Comparison of ENCODE assay signal across 14 cellular contexts in the genomic region with DNA sequence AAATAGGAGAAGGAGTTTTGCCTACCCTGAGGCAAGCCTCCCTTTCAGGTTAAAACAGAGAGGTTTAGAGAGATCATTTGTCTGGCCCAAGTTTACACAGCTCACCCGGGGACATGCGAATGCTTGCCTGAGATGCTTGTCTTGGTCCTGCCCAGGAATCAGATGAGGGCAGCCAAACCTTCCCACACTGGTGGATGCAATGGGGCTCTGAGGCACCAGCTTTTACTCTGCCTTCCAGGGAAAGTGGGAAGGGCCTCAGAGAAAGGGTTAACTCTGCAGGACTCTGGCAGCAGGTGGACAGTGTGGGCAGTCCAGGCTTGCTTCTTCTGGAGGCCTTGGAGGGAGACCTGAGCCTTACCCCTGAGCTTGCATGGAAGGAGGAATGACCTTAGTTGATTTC.
DNase-seq lines count a peak whose midpoint lies in the region; ATAC-seq and TF ChIP-seq lines count a peak whose summit lies in the region.
"Had no signal": no experiment of that assay in that cellular context is flagged by ENCODE, and none has a peak within 500 bp of the region (broad histone marks: within the 10 kb centered on the region; RNA-seq: fewer than 3 reads in every experiment).

No MANE protein-coding gene starts in this region.

- peaks cover 24% of the 10 kb centered on the region for H3K4me1 ChIP-seq in Panc1 (ENCODE audit: control insufficient read depth, insufficient read depth, low read length)
- H3K4me1 ChIP-seq in smooth muscle cell (ENCODE audit: low read depth): no peaks in the 10 kb centered on the region

- no peak overlapping the region for H3K4me2 ChIP-seq in smooth muscle cell

- WGBS in smooth muscle cell (ENCODE audit: low lambda C conversion rate): 100% methylated on average over 2 of the region's 2 CpGs

- peaks cover 3% of the 10 kb centered on the region for H3F3A ChIP-seq in smooth muscle cell (ENCODE audit: low read depth)

- in situ Hi-C loops in Panc1 (cut with HindIII; ENCODE audit: low pct_unique_long_range_greater_than_20kb, low sequenced_read_pairs): no loop called here

- H4K20me1 ChIP-seq in smooth muscle cell (ENCODE audit: low read depth): no peaks in the 10 kb centered on the region

- no TSS peak for BruUV-seq in Panc1 (replicated peaks; lab: Mats Ljungman, UMichigan)

- H3K9me3 ChIP-seq in Panc1 (ENCODE audit: control insufficient read depth, insufficient read depth, low read depth, low read length) (peaks cover 12% of the 10 kb centered on the region; the same call in 1 of the 2 replicates), smooth muscle cell (replicated peaks; ENCODE audit: low read depth) (no peaks in the 10 kb centered on the region)

- H2AFZ ChIP-seq in smooth muscle cell (ENCODE audit: low read depth): no peak overlapping the region

- peaks cover 7% of the 10 kb centered on the region for H3K27me3 Mint-ChIP-seq in activated T-cell treated with anti-CD3 and anti-CD28 coated beads, Interleukin-2, amount 50 U/mL, for 72 hours (ENCODE audit: low read depth)
- peaks cover under 1 to 16% (median 6%) of the 10 kb centered on the region in 3 donors for H3K27me3 Mint-ChIP-seq in immature natural killer cell (ENCODE audit: low read depth in 3 of 3)
- H3K27me3 Mint-ChIP-seq in stimulated activated memory B cell treated with anti-CD40 and anti-IgM and Interleukin-4, amounts not matched to agents 10 μg/mL and 1 μg/mL and 100 μg/mL, for 72 hours: no peaks in the 10 kb centered on the region

- TF ChIP-seq CTCF in Panc1 (IDR thresholded peaks at IDR 0.05) (no peak), smooth muscle cell (IDR thresholded peaks at IDR 0.05; ENCODE audit: borderline replicate concordance, insufficient read depth, poor library complexity, severe bottlenecking) (no peak)

- H3K27me3 ChIP-seq in Panc1 (ENCODE audit: control insufficient read depth, insufficient read depth, low read length) (no peaks in the 10 kb centered on the region), smooth muscle cell (ENCODE audit: low read depth) (no peaks in the 10 kb centered on the region)
- H3K27me3 ChIP-seq: stomach had no signal

- no peaks in the 10 kb centered on the region for H3K36me3 Mint-ChIP-seq in activated T-cell treated with anti-CD3 and anti-CD28 coated beads, Interleukin-2, amount 50 U/mL, for 72 hours (ENCODE audit: insufficient read depth in 2 of 2)
- no peaks in the 10 kb centered on the region for H3K36me3 Mint-ChIP-seq in immature natural killer cell
- H3K36me3 Mint-ChIP-seq in stimulated activated memory B cell treated with anti-CD40 and anti-IgM and Interleukin-4, amounts not matched to agents 10 μg/mL and 1 μg/mL and 100 μg/mL, for 72 hours: peaks cover 45% of the 10 kb centered on the region

- peak overlapping the region; percentile 93 to 94 for H3K4me3 Mint-ChIP-seq in activated T-cell treated with anti-CD3 and anti-CD28 coated beads, Interleukin-2, amount 50 U/mL, for 72 hours
- peak overlapping the region in 3 of 5 donors; percentile 91 to 94 (median 92) for H3K4me3 Mint-ChIP-seq in immature natural killer cell
- H3K4me3 Mint-ChIP-seq in stimulated activated memory B cell treated with anti-CD40 and anti-IgM and Interleukin-4, amounts not matched to agents 10 μg/mL and 1 μg/mL and 100 μg/mL, for 72 hours: peak overlapping the region; percentile 79

- ATAC-seq in activated T-cell treated with anti-CD3 and anti-CD28 coated beads, Interleukin-2, amount 50 U/mL, for 72 hours (replicated peaks in 1 of 2): no peak
- no peak for ATAC-seq in Panc1
- ATAC-seq in stimulated activated memory B cell treated with anti-CD40 and anti-IgM and Interleukin-4, amounts not matched to agents 10 μg/mL and 1 μg/mL and 100 μg/mL, for 72 hours: no peak

- no peak overlapping the region for H3K9ac ChIP-seq in smooth muscle cell (ENCODE audit: low read depth)

- H3K79me2 ChIP-seq in smooth muscle cell (ENCODE audit: low read depth): no peaks in the 10 kb centered on the region

- no peak overlapping the region for H3K27ac Mint-ChIP-seq in activated T-cell treated with anti-CD3 and anti-CD28 coated beads, Interleukin-2, amount 50 U/mL, for 72 hours
- no peak overlapping the region for H3K27ac Mint-ChIP-seq in immature natural killer cell
- H3K27ac Mint-ChIP-seq in stimulated activated memory B cell treated with anti-CD40 and anti-IgM and Interleukin-4, amounts not matched to agents 10 μg/mL and 1 μg/mL and 100 μg/mL, for 72 hours: no peak overlapping the region

- POLR2A ChIA-PET in Panc1 (lab: Charles Lee): no interaction called here

- no peak overlapping the region for H3K4me3 ChIP-seq in Panc1 (ENCODE audit: low read depth in 2 of 2, low read length in 2 of 2)
- H3K4me3 ChIP-seq in smooth muscle cell: no peak overlapping the region

- peaks cover 20% of the 10 kb centered on the region for H3K4me1 Mint-ChIP-seq in activated T-cell treated with anti-CD3 and anti-CD28 coated beads, Interleukin-2, amount 50 U/mL, for 72 hours (ENCODE audit: low read depth)
- peaks cover 17 to 24% of the 10 kb centered on the region in 2 donors for H3K4me1 Mint-ChIP-seq in immature natural killer cell
- H3K4me1 Mint-ChIP-seq in stimulated activated memory B cell treated with anti-CD40 and anti-IgM and Interleukin-4, amounts not matched to agents 10 μg/mL and 1 μg/mL and 100 μg/mL, for 72 hours: peaks cover 27% of the 10 kb centered on the region

- H3K36me3 ChIP-seq in Panc1 (ENCODE audit: control insufficient read depth, insufficient read depth, low read length) (0 out of 2 replicates have a peak, but pooled peaks cover 4% of the 10 kb centered on the region), smooth muscle cell (ENCODE audit: low read depth) (no peaks in the 10 kb centered on the region)

- DNase-seq in activated T-cell treated with anti-CD3 and anti-CD28 coated beads, Interleukin-2, amount 50 U/mL, for 72 hours: no peak
- DNase-seq in activated T-cell treated with anti-CD3 and anti-CD28 coated beads for 4 hours (no peak), Panc1 (ENCODE audit: low read depth, low spot score) (no peak), immature natural killer cell (no peak), substantia nigra (lab: John Stamatoyannopoulos, UW) (no peak), COLO668 (lab: John Stamatoyannopoulos, UW; ENCODE audit: unreplicated experiment) (no peak), smooth muscle cell (lab: John Stamatoyannopoulos, UW; ENCODE audit: unreplicated experiment) (no peak)
- DNase-seq: activated CD4-positive, alpha-beta T cell treated with anti-CD3 and anti-CD28 coated beads for 48 hours; activated T-cell treated with anti-CD3 and anti-CD28 coated beads, Interleukin-2, amount 50 U/mL, for 4 hours; central memory CD4-positive, alpha-beta T cell; KBM-7 had no signal

- no peaks in the 10 kb centered on the region for H3K9me3 Mint-ChIP-seq in activated T-cell treated with anti-CD3 and anti-CD28 coated beads, Interleukin-2, amount 50 U/mL, for 72 hours
- no peaks in the 10 kb centered on the region for H3K9me3 Mint-ChIP-seq in immature natural killer cell
- H3K9me3 Mint-ChIP-seq in stimulated activated memory B cell treated with anti-CD40 and anti-IgM and Interleukin-4, amounts not matched to agents 10 μg/mL and 1 μg/mL and 100 μg/mL, for 72 hours: peaks cover 4% of the 10 kb centered on the region

- CTCF ChIA-PET in Panc1 (lab: Charles Lee): interaction anchor here (3.1 kb wide), 1 partner anchor 90 kb away, joined by 48 read pairs; a partner anchor contains a TSS

- peak overlapping the region; percentile 96; the same call in 1 of the 2 replicates for H3K27ac ChIP-seq in Panc1 (ENCODE audit: low read length)
- H3K27ac ChIP-seq in substantia nigra (ENCODE audit: low read depth, low read length, poor library complexity, severe bottlenecking): no peak overlapping the region
- H3K27ac ChIP-seq in smooth muscle cell (ENCODE audit: low read depth): no peak overlapping the region
- H3K27ac ChIP-seq: HL-60 had no signal

- intact Hi-C loops in Panc1 (cut with micrococcal nuclease; ENCODE audit: unreplicated experiment): loop anchor here (5.0 kb wide), 1 partner anchor 382 kb away; no protein-coding TSS in a partner anchor
